Comparison of ENCODE assay signal across 9 cellular contexts in genomic region chr4:80335226-80335553, GRCh38. TPM values are rescaled to one million over a fixed set of nuclear protein-coding genes. Genes with fewer than 3 reads are reported as not detected.
DNase-seq lines count a peak whose midpoint lies in the region; ATAC-seq and TF ChIP-seq lines count a peak whose summit lies in the region.
"Had no signal": no experiment of that assay in that cellular context is flagged by ENCODE, and none has a peak within 500 bp of the region (broad histone marks: within the 10 kb centered on the region; RNA-seq: fewer than 3 reads in every experiment).

No MANE protein-coding gene starts in this region.

- no peaks in the 10 kb centered on the region for H3K27me3 ChIP-seq in KMS-11 (ENCODE audit: insufficient read depth, low read depth)
- H3K27me3 ChIP-seq in naive thymus-derived CD4-positive, alpha-beta T cell (ENCODE audit: control insufficient read depth in 2 of 2, insufficient read depth in 2 of 2, low read length in 2 of 2), result peaks cover 0 to 5% of the 10 kb centered on the region in 2 donors

- H3K27ac Mint-ChIP-seq in dendritic cell treated with granulocyte-macrophage colony-stimulating factor and Interleukin-4, amounts not matched to agents 40 ng/mL and 50 ng/mL, for 4 days, result no peak overlapping the region
- peak overlapping the region in 2 of 9 donors; percentile 49 to 85 for H3K27ac Mint-ChIP-seq in naive thymus-derived CD4-positive, alpha-beta T cell

- CTCF ChIA-PET in AG04449 (lab: Yijun Ruan, JAX), result interaction anchor here (0.9 to 8.4 kb wide), 13 partner anchors 9 to 210 kb away, joined by 3 to 102 read pairs (median 4); no protein-coding TSS in a partner anchor
- CTCF ChIA-PET in naive thymus-derived CD4-positive, alpha-beta T cell (lab: Charles Lee), result no interaction called here

- H3K4me1 Mint-ChIP-seq in dendritic cell treated with granulocyte-macrophage colony-stimulating factor and Interleukin-4, amounts not matched to agents 40 ng/mL and 50 ng/mL, for 4 days (ENCODE audit: low read depth), result peaks cover 13% of the 10 kb centered on the region
- peaks cover 0 to 15% (median 9%) of the 10 kb centered on the region in 7 donors for H3K4me1 Mint-ChIP-seq in naive thymus-derived CD4-positive, alpha-beta T cell

- H3K4me3 Mint-ChIP-seq in dendritic cell treated with granulocyte-macrophage colony-stimulating factor and Interleukin-4, amounts not matched to agents 40 ng/mL and 50 ng/mL, for 4 days, result peak overlapping the region; percentile 87
- H3K4me3 Mint-ChIP-seq in naive thymus-derived CD4-positive, alpha-beta T cell, result peak overlapping the region; percentile 85 to 94 (median 88)

- intact Hi-C loops in dendritic cell treated with granulocyte-macrophage colony-stimulating factor and Interleukin-4, amounts not matched to agents 40 ng/mL and 50 ng/mL, for 4 days (cut with micrococcal nuclease), result loop anchor here (5.0 to 10.0 kb wide), 2 partner anchors 110 to 1383 kb away; no protein-coding TSS in a partner anchor
- intact Hi-C loops in naive thymus-derived CD4-positive, alpha-beta T cell (cut with micrococcal nuclease), result no loop called here

- peak overlapping the region; percentile 97 for H3K4me2 ChIP-seq in KMS-11

- no peak for TF ChIP-seq CTCF in AG04449 (IDR thresholded peaks at IDR 0.05; ENCODE audit: insufficient read depth, low read length, missing control alignments)
- TF ChIP-seq CTCF in KMS-11 (conservative IDR thresholded peaks at IDR 0.05; ENCODE audit: low read depth, low read length), result no peak

- no peaks in the 10 kb centered on the region for H4K20me1 ChIP-seq in KMS-11 (ENCODE audit: insufficient read depth)

- no peaks in the 10 kb centered on the region for H3K36me3 Mint-ChIP-seq in dendritic cell treated with granulocyte-macrophage colony-stimulating factor and Interleukin-4, amounts not matched to agents 40 ng/mL and 50 ng/mL, for 4 days (ENCODE audit: low read depth)
- peaks cover 0 to 3% (median 0%) of the 10 kb centered on the region in 5 donors for H3K36me3 Mint-ChIP-seq in naive thymus-derived CD4-positive, alpha-beta T cell

- H3K27ac ChIP-seq in KMS-11, result no peak overlapping the region
- H3K27ac ChIP-seq in naive thymus-derived CD4-positive, alpha-beta T cell (ENCODE audit: low read depth, low read length), result no peak overlapping the region
- H3K27ac ChIP-seq: epithelial cell of prostate had no signal

- H3K4me1 ChIP-seq in KMS-11 (ENCODE audit: low read depth, poor library complexity, severe bottlenecking), result peaks cover 13% of the 10 kb centered on the region
- peaks cover 0 to 11% of the 10 kb centered on the region in 2 donors for H3K4me1 ChIP-seq in naive thymus-derived CD4-positive, alpha-beta T cell (ENCODE audit: control insufficient read depth in 2 of 2, insufficient read depth in 2 of 2, low read length in 2 of 2)

- no peaks in the 10 kb centered on the region for H3K9me3 Mint-ChIP-seq in dendritic cell treated with granulocyte-macrophage colony-stimulating factor and Interleukin-4, amounts not matched to agents 40 ng/mL and 50 ng/mL, for 4 days
- peaks cover 0 to 4% (median 0%) of the 10 kb centered on the region in 11 donors for H3K9me3 Mint-ChIP-seq in naive thymus-derived CD4-positive, alpha-beta T cell

- peaks cover 15% of the 10 kb centered on the region for H3K27me3 Mint-ChIP-seq in dendritic cell treated with granulocyte-macrophage colony-stimulating factor and Interleukin-4, amounts not matched to agents 40 ng/mL and 50 ng/mL, for 4 days
- peaks cover 0 to 34% (median 20%) of the 10 kb centered on the region in 5 donors for H3K27me3 Mint-ChIP-seq in naive thymus-derived CD4-positive, alpha-beta T cell

- H2AFZ ChIP-seq in KMS-11 (ENCODE audit: low read depth), result peak overlapping the region; percentile 97

- no peaks in the 10 kb centered on the region for H3K9me3 ChIP-seq in naive thymus-derived CD4-positive, alpha-beta T cell (ENCODE audit: control insufficient read depth in 2 of 3, low read length in 3 of 3)

- DNase-seq in AG04449 (ENCODE audit: low read depth, low spot score), result no peak
- no peak for DNase-seq in naive thymus-derived CD4-positive, alpha-beta T cell
- no peak for DNase-seq in putamen (ENCODE audit: low spot score)
- no peak for DNase-seq in iPS-NIHi11 (ENCODE audit: low spot score)
- no peak for DNase-seq in HK-2 (ENCODE audit: unreplicated experiment)

- H3K4me3 ChIP-seq in AG04449 (ENCODE audit: low read depth, low read length) (peak overlapping the region; percentile 81), KMS-11 (IDR thresholded peaks at IDR 0.05; ENCODE audit: insufficient read depth, low read depth, low read length) (no peak overlapping the region)
- H3K4me3 ChIP-seq in naive thymus-derived CD4-positive, alpha-beta T cell (ENCODE audit: low read length), result peak overlapping the region; percentile 62

- H3K9ac ChIP-seq in KMS-11, result peak overlapping the region; percentile 31; the same call in 1 of the 2 replicates

- no peaks in the 10 kb centered on the region for H3K79me2 ChIP-seq in KMS-11 (ENCODE audit: insufficient read depth, low read depth)

- no peaks in the 10 kb centered on the region for H3K36me3 ChIP-seq in KMS-11 (ENCODE audit: insufficient read depth)
- H3K36me3 ChIP-seq in naive thymus-derived CD4-positive, alpha-beta T cell (ENCODE audit: control insufficient read depth in 2 of 3, insufficient read depth in 3 of 3, low read length in 3 of 3), result no peaks in the 10 kb centered on the region

- ATAC-seq in naive thymus-derived CD4-positive, alpha-beta T cell, result no peak
- no peak for ATAC-seq in GM18520 (IDR thresholded peaks at IDR 0.05; ENCODE audit: unreplicated experiment)

- POLR2A ChIA-PET in AG04449 (lab: Yijun Ruan, JAX), result interaction anchor here (0.6 to 1.4 kb wide), 5 partner anchors 28 to 106 kb away, joined by 3 to 7 read pairs (median 3); partner anchors contain the start of gene FGF5
- POLR2A ChIA-PET in naive thymus-derived CD4-positive, alpha-beta T cell (lab: Charles Lee), result no interaction called here

RNA-seq across cellular contexts. Expression of gene CFAP299, which starts 0.3 kb away (rescaled TPM):
- not detected for total RNA-seq in naive thymus-derived CD4-positive, alpha-beta T cell
- polyA plus RNA-seq in naive thymus-derived CD4-positive, alpha-beta T cell, result not detected
